ENCODE assay signal across 12 cellular contexts in genomic region chr11:119774180-119774763, GRCh38. TPM values are rescaled to one million over a fixed set of nuclear protein-coding genes. Genes with fewer than 3 reads are reported as not detected.
DNase-seq lines count a peak whose midpoint lies in the region; ATAC-seq and TF ChIP-seq lines count a peak whose summit lies in the region.
"Had no signal": no experiment of that assay in that cellular context is flagged by ENCODE, and none has a peak within 500 bp of the region (broad histone marks: within the 10 kb centered on the region; RNA-seq: fewer than 3 reads in every experiment).

No MANE protein-coding gene starts in this region.

- H3K27ac ChIP-seq in VCaP = peak overlapping the region; percentile 58
- H3K27ac ChIP-seq: thoracic aorta had no signal

- no peak for TF ChIP-seq EP300 in Ishikawa (IDR thresholded peaks at IDR 0.05; ENCODE audit: borderline replicate concordance)

- H3K27ac Mint-ChIP-seq in type B pancreatic cell = no peak overlapping the region
- H3K27ac Mint-ChIP-seq: activated T-cell treated with anti-CD3 and anti-CD28 coated beads, Interleukin-2, amount 50 U/mL, for 24 hours; CD4-positive, alpha-beta memory T cell; natural killer cell had no signal

- ATAC-seq in GM19452 (IDR thresholded peaks at IDR 0.05; ENCODE audit: unreplicated experiment) (no peak), omental fat pad (ENCODE audit: low FRiP score) (no peak)
- ATAC-seq: natural killer cell had no signal

- H3K4me3 Mint-ChIP-seq in type B pancreatic cell = no peak overlapping the region
- H3K4me3 Mint-ChIP-seq: activated T-cell treated with anti-CD3 and anti-CD28 coated beads, Interleukin-2, amount 50 U/mL, for 24 hours; CD4-positive, alpha-beta memory T cell; natural killer cell had no signal

- H3K27me3 Mint-ChIP-seq in type B pancreatic cell = peaks cover 30% of the 10 kb centered on the region

- no peaks in the 10 kb centered on the region for H3K36me3 Mint-ChIP-seq in type B pancreatic cell
- H3K36me3 Mint-ChIP-seq: CD4-positive, alpha-beta memory T cell; natural killer cell had no signal

- TF ChIP-seq CTCF in VCaP (conservative IDR thresholded peaks at IDR 0.05) (no peak), type B pancreatic cell (conservative IDR thresholded peaks at IDR 0.05) (no peak), omental fat pad (IDR thresholded peaks at IDR 0.05) (no peak)

- DNase-seq in CD1c-positive myeloid dendritic cell (ENCODE audit: extremely low spot score) (peak; percentile 8), iris pigment epithelial cell (ENCODE audit: low read depth) (peak; percentile 20), type B pancreatic cell (ENCODE audit: extremely low spot score, unreplicated experiment) (no peak), omental fat pad (ENCODE audit: low spot score) (no peak)
- no peak for DNase-seq in stimulated activated CD4-positive, alpha-beta T cell treated with anti-CD3 and anti-CD28 coated beads, Interleukin-2, amount 100 ng/mL, for 24 hours
- DNase-seq: activated T-cell treated with anti-CD3 and anti-CD28 coated beads, Interleukin-2, amount 50 U/mL, for 24 hours; CD4-positive, alpha-beta memory T cell; natural killer cell had no signal

- no peak; the same call in 1 of the 2 replicates for TF ChIP-seq RAD21 in Ishikawa (IDR thresholded peaks at IDR 0.05; ENCODE audit: low read depth)

- no peaks in the 10 kb centered on the region for H3K4me1 Mint-ChIP-seq in type B pancreatic cell (ENCODE audit: unreplicated experiment)
- H3K4me1 Mint-ChIP-seq: CD4-positive, alpha-beta memory T cell; natural killer cell had no signal

- no peaks in the 10 kb centered on the region for H3K9me3 Mint-ChIP-seq in type B pancreatic cell
- H3K9me3 Mint-ChIP-seq: activated T-cell treated with anti-CD3 and anti-CD28 coated beads, Interleukin-2, amount 50 U/mL, for 24 hours; natural killer cell had no signal

TF ChIP-seq in Ishikawa, 13 proteins besides CTCF, POLR2A, EP300 and RAD21:
- TF ChIP-seq ZBTB7A (IDR thresholded peaks at IDR 0.05; ENCODE audit: low read depth) = no peak
- peak; percentile 95 for TF ChIP-seq REST (IDR thresholded peaks at IDR 0.05; ENCODE audit: low read depth)
- TF ChIP-seq CEBPB (IDR thresholded peaks at IDR 0.05) = no peak
- TF ChIP-seq TCF12 (IDR thresholded peaks at IDR 0.05; ENCODE audit: low read depth) = no peak

RNA-seq across cellular contexts. Expression of gene NECTIN1, which starts 45.3 kb away (rescaled TPM):
- total RNA-seq in type B pancreatic cell (ENCODE audit: low replicate concordance) (62.9 and 128 TPM in 2 replicates), omental fat pad (1 to 10 TPM; 2.2 to 4.3 (median 2.5) TPM)

Comparison
In these comparisons a context has a peak if more than half of its experiments do, and no peak if none do; other contexts are left out.
1. DNase-seq: peak in CD1c-positive myeloid dendritic cell (single experiment) and iris pigment epithelial cell (single experiment); none in type B pancreatic cell (single experiment), stimulated activated CD4-positive, alpha-beta T cell treated with anti-CD3 and anti-CD28 coated beads, Interleukin-2, amount 100 ng/mL, for 24 hours (0 of 2) and omental fat pad (single experiment).
2. RNA of gene NECTIN1, which starts 45.3 kb away (total RNA-seq): 62.9 to 128 TPM in type B pancreatic cell; 2.2 to 4.3 TPM in omental fat pad; every median in the first group is over 10 times any median in the second.